ENCODE assay signal across 29 cellular contexts in genomic region chr9:91145496-91145895, GRCh38.
DNase-seq lines count a peak whose midpoint lies in the region; ATAC-seq lines count a peak whose summit lies in the region.
"Had no signal": no experiment of that assay in that cellular context is flagged by ENCODE, and none has a peak within 500 bp of the region (broad histone marks: within the 10 kb centered on the region; RNA-seq: fewer than 3 reads in every experiment).

No MANE protein-coding gene starts in this region.

- H3K36me3 ChIP-seq in BLaER1 (peaks cover 20% of the 10 kb centered on the region; the same call in 1 of the 2 replicates), mesenchymal stem cell (ENCODE audit: control insufficient read depth in 1 of 2, insufficient read depth in 2 of 2, low read depth in 1 of 2, low read length in 2 of 2) (no peaks in the 10 kb centered on the region)
- H3K36me3 ChIP-seq: ascending aorta, lower lobe of right lung, Peyer's patch, sigmoid colon, upper lobe of left lung had no signal

- peaks cover 54% of the 10 kb centered on the region for H3K4me1 Mint-ChIP-seq in activated CD4-positive, alpha-beta T cell treated with anti-CD3 and anti-CD28 coated beads for 36 hours
- peaks cover 74% of the 10 kb centered on the region for H3K4me1 Mint-ChIP-seq in activated T-helper 1 cell treated with anti-CD3 and anti-CD28 coated beads, Interleukin-12 subunit alpha, Interleukin-12 subunit beta, Interleukin-2, Interleukin-4 antibody, amounts not matched to agents 30 ng/mL and 10 ng/mL and 1 ng/mL, durations not matched to agents 14 hours and 24 hours and 36 hours (ENCODE audit: low read depth)

- H2BK15ac ChIP-seq in mesenchymal stem cell (ENCODE audit: low read depth, poor library complexity, severe bottlenecking), result no peak overlapping the region

- H3K18ac ChIP-seq in mesenchymal stem cell (ENCODE audit: low read depth in 1 of 2, low read length in 2 of 2), result no peak overlapping the region

- WGBS in mesenchymal stem cell, result 92% methylated on average over 4 of the region's 4 CpGs

- H3K9me3 ChIP-seq in BLaER1 (peaks cover 13% of the 10 kb centered on the region), mesenchymal stem cell (ENCODE audit: control insufficient read depth, low read length) (peaks cover 11% of the 10 kb centered on the region)
- H3K9me3 ChIP-seq: ascending aorta, lower lobe of right lung, Peyer's patch, upper lobe of left lung had no signal

- H3K4me3 ChIP-seq in BLaER1 (no peak overlapping the region), mesenchymal stem cell (ENCODE audit: insufficient read depth in 1 of 2, low read depth in 1 of 2, low read length in 2 of 2) (no peak overlapping the region)
- H3K4me3 ChIP-seq: ascending aorta, lower lobe of right lung, Peyer's patch, sigmoid colon, upper lobe of left lung had no signal

- peak overlapping the region; percentile 97 for H3K27ac Mint-ChIP-seq in activated CD4-positive, alpha-beta T cell treated with anti-CD3 and anti-CD28 coated beads for 36 hours
- H3K27ac Mint-ChIP-seq in activated T-helper 1 cell treated with anti-CD3 and anti-CD28 coated beads, Interleukin-12 subunit alpha, Interleukin-12 subunit beta, Interleukin-2, Interleukin-4 antibody, amounts not matched to agents 30 ng/mL and 10 ng/mL and 1 ng/mL, durations not matched to agents 14 hours and 24 hours and 36 hours, result peak overlapping the region; percentile 94
- H3K27ac Mint-ChIP-seq: activated naive CD4-positive, alpha-beta T cell treated with anti-CD3 and anti-CD28 coated beads, Interleukin-2, amount 10 ng/mL, durations not matched to agents 7 days and 5 days; nephron had no signal

- H3K27me3 ChIP-seq in BLaER1 (no peaks in the 10 kb centered on the region), mesenchymal stem cell (ENCODE audit: control insufficient read depth in 1 of 2, insufficient read depth in 1 of 2, low read length in 2 of 2) (no peaks in the 10 kb centered on the region)
- H3K27me3 ChIP-seq: ascending aorta, Peyer's patch, sigmoid colon, upper lobe of left lung had no signal

- no peak overlapping the region for H2BK120ac ChIP-seq in mesenchymal stem cell (ENCODE audit: low read depth, low read length)

- no peak overlapping the region for H2AFZ ChIP-seq in mesenchymal stem cell (ENCODE audit: low read depth, low read length)

- no peak overlapping the region for H2BK5ac ChIP-seq in mesenchymal stem cell (ENCODE audit: low read depth, low read length, poor library complexity, severe bottlenecking)

- H3K27ac ChIP-seq in BLaER1, result 0 out of 2 replicates have a peak overlapping the region, but pooled peaks have one; percentile 1
- no peak overlapping the region for H3K27ac ChIP-seq in mesenchymal stem cell (ENCODE audit: low read length, poor library complexity, severe bottlenecking)
- H3K27ac ChIP-seq: ascending aorta, Peyer's patch, sigmoid colon had no signal

- H3K27me3 Mint-ChIP-seq in activated CD4-positive, alpha-beta T cell treated with anti-CD3 and anti-CD28 coated beads for 36 hours, result no peaks in the 10 kb centered on the region
- H3K27me3 Mint-ChIP-seq in activated T-helper 1 cell treated with anti-CD3 and anti-CD28 coated beads, Interleukin-12 subunit alpha, Interleukin-12 subunit beta, Interleukin-2, Interleukin-4 antibody, amounts not matched to agents 30 ng/mL and 10 ng/mL and 1 ng/mL, durations not matched to agents 14 hours and 24 hours and 36 hours (ENCODE audit: insufficient read depth), result no peaks in the 10 kb centered on the region

- POLR2A ChIA-PET in activated CD4-positive, alpha-beta T cell treated with anti-CD3 and anti-CD28 coated beads for 36 hours (lab: Charles Lee), result interaction anchor here (1.1 to 2.5 kb wide), 4 partner anchors 43 to 65 kb away, joined by 3 to 33 read pairs (median 8); no protein-coding TSS in a partner anchor

- no peak overlapping the region for H4K8ac ChIP-seq in mesenchymal stem cell (ENCODE audit: low read length)

- H3K79me1 ChIP-seq in mesenchymal stem cell (replicated peaks; ENCODE audit: low read length, poor library complexity, severe bottlenecking), result no peaks in the 10 kb centered on the region

- peaks cover 6% of the 10 kb centered on the region for H3K9me3 Mint-ChIP-seq in activated CD4-positive, alpha-beta T cell treated with anti-CD3 and anti-CD28 coated beads for 36 hours (ENCODE audit: low read depth)
- H3K9me3 Mint-ChIP-seq in activated T-helper 1 cell treated with anti-CD3 and anti-CD28 coated beads, Interleukin-12 subunit alpha, Interleukin-12 subunit beta, Interleukin-2, Interleukin-4 antibody, amounts not matched to agents 30 ng/mL and 10 ng/mL and 1 ng/mL, durations not matched to agents 14 hours and 24 hours and 36 hours, result peaks cover 23% of the 10 kb centered on the region

- CTCF ChIA-PET in activated CD4-positive, alpha-beta T cell treated with anti-CD3 and anti-CD28 coated beads for 36 hours (lab: Charles Lee), result interaction anchor here (0.6 to 2.4 kb wide), 3 partner anchors 12 to 46 kb away, joined by 3 to 10 read pairs (median 3); no protein-coding TSS in a partner anchor

- no peak overlapping the region for H3K4me2 ChIP-seq in BLaER1
- H3K4me2 ChIP-seq in mesenchymal stem cell (ENCODE audit: low read length, poor library complexity, severe bottlenecking), result no peak overlapping the region

- ATAC-seq in activated CD4-positive, alpha-beta T cell treated with anti-CD3 and anti-CD28 coated beads for 36 hours, result no peak

- peaks cover 68% of the 10 kb centered on the region for H3K4me1 ChIP-seq in BLaER1
- peaks cover 4% of the 10 kb centered on the region for H3K4me1 ChIP-seq in mesenchymal stem cell (ENCODE audit: control insufficient read depth, insufficient read depth, low read depth, low read length)
- H3K4me1 ChIP-seq: ascending aorta, Peyer's patch had no signal

- no peak overlapping the region for H3K23ac ChIP-seq in mesenchymal stem cell (ENCODE audit: low read length in 2 of 2)

- no peak overlapping the region for H4K91ac ChIP-seq in mesenchymal stem cell (ENCODE audit: low read length)

- no peak overlapping the region for H2BK12ac ChIP-seq in mesenchymal stem cell (ENCODE audit: low read length in 2 of 2)

- no peak for DNase-seq in activated CD4-positive, alpha-beta T cell treated with anti-CD3 and anti-CD28 coated beads for 36 hours
- DNase-seq in activated CD4-positive, alpha-beta T cell treated with anti-CD3 and anti-CD28 coated beads for 1 hour, result no peak
- DNase-seq in activated T-helper 1 cell treated with anti-CD3 and anti-CD28 coated beads, Interleukin-12 subunit alpha, Interleukin-12 subunit beta, Interleukin-2, Interleukin-4 antibody, amounts not matched to agents 30 ng/mL and 10 ng/mL and 1 ng/mL, durations not matched to agents 14 hours and 24 hours and 36 hours (ENCODE audit: low spot score), result no peak
- DNase-seq in mesenchymal stem cell, result no peak
- DNase-seq in NCI-H2029 (lab: John Stamatoyannopoulos, UW), result no peak
- DNase-seq in midbrain (lab: John Stamatoyannopoulos, UW), result no peak
- no peak for DNase-seq in DMS53 (lab: John Stamatoyannopoulos, UW)
- DNase-seq: activated CD4-positive, alpha-beta T cell treated with anti-CD3 and anti-CD28 coated beads, Interleukin-2, amount 50 U/mL, for 4 hours; activated naive CD4-positive, alpha-beta T cell treated with anti-CD3 and anti-CD28 coated beads, Interleukin-2, amount 10 ng/mL, durations not matched to agents 7 days and 5 days; Calu3; DMS79 treated with DMSO at 0.1 percent for 48 hours; GF-D8; HCEC 1CT; hippocampal formation; lower lobe of right lung; NCI-H1048; NCI-H446; NCI-H774; Peyer's patch; SHP77; sigmoid colon; stimulated activated CD4-positive, alpha-beta T cell treated with anti-CD3 and anti-CD28 coated beads, Interleukin-12 subunit alpha, Interleukin-12 subunit beta, amount 100 ng/mL, for 4 hours; stimulated activated CD4-positive, alpha-beta T cell treated with anti-CD3 and anti-CD28 coated beads, Interleukin-2, amount 100 ng/mL, for 48 hours; substantia nigra; T-helper 9 cell; upper lobe of left lung had no signal

- H3K9ac ChIP-seq in BLaER1 (no peak overlapping the region), mesenchymal stem cell (ENCODE audit: low read length) (peak overlapping the region; percentile 13)

- H3K4me3 Mint-ChIP-seq in activated CD4-positive, alpha-beta T cell treated with anti-CD3 and anti-CD28 coated beads for 36 hours, result no peak overlapping the region
- peak overlapping the region; percentile 11 for H3K4me3 Mint-ChIP-seq in activated T-helper 1 cell treated with anti-CD3 and anti-CD28 coated beads, Interleukin-12 subunit alpha, Interleukin-12 subunit beta, Interleukin-2, Interleukin-4 antibody, amounts not matched to agents 30 ng/mL and 10 ng/mL and 1 ng/mL, durations not matched to agents 14 hours and 24 hours and 36 hours
- H3K4me3 Mint-ChIP-seq: activated naive CD4-positive, alpha-beta T cell treated with anti-CD3 and anti-CD28 coated beads, Interleukin-2, amount 10 ng/mL, durations not matched to agents 7 days and 5 days; nephron had no signal

- intact Hi-C loops in activated CD4-positive, alpha-beta T cell treated with anti-CD3 and anti-CD28 coated beads for 36 hours (cut with DNase I, micrococcal nuclease), result loop anchor here (5.0 to 10.0 kb wide), 3 partner anchors 202 to 1721 kb away; no protein-coding TSS in a partner anchor
- intact Hi-C loops in activated T-helper 1 cell treated with anti-CD3 and anti-CD28 coated beads, Interleukin-12 subunit alpha, Interleukin-12 subunit beta, Interleukin-2, Interleukin-4 antibody, amounts not matched to agents 30 ng/mL and 10 ng/mL and 1 ng/mL, durations not matched to agents 14 hours and 24 hours and 36 hours (cut with micrococcal nuclease), result loop anchor here (5.0 kb wide), 1 partner anchor 178 kb away; no protein-coding TSS in a partner anchor

- H2AK5ac ChIP-seq in mesenchymal stem cell (ENCODE audit: low read length, severe bottlenecking), result no peak overlapping the region

- H3K4ac ChIP-seq in mesenchymal stem cell (ENCODE audit: low read depth in 1 of 2, low read length in 2 of 2), result no peak overlapping the region

- H3K14ac ChIP-seq in mesenchymal stem cell (ENCODE audit: low read length in 2 of 2), result peak overlapping the region in 1 of 2 experiments; percentile 35

- no peaks in the 10 kb centered on the region for H4K20me1 ChIP-seq in BLaER1

- H3K36me3 Mint-ChIP-seq in activated CD4-positive, alpha-beta T cell treated with anti-CD3 and anti-CD28 coated beads for 36 hours (ENCODE audit: low read depth), result peaks cover 25% of the 10 kb centered on the region
- peaks cover 47% of the 10 kb centered on the region for H3K36me3 Mint-ChIP-seq in activated T-helper 1 cell treated with anti-CD3 and anti-CD28 coated beads, Interleukin-12 subunit alpha, Interleukin-12 subunit beta, Interleukin-2, Interleukin-4 antibody, amounts not matched to agents 30 ng/mL and 10 ng/mL and 1 ng/mL, durations not matched to agents 14 hours and 24 hours and 36 hours (ENCODE audit: low read depth)
